In the genomic region with DNA sequence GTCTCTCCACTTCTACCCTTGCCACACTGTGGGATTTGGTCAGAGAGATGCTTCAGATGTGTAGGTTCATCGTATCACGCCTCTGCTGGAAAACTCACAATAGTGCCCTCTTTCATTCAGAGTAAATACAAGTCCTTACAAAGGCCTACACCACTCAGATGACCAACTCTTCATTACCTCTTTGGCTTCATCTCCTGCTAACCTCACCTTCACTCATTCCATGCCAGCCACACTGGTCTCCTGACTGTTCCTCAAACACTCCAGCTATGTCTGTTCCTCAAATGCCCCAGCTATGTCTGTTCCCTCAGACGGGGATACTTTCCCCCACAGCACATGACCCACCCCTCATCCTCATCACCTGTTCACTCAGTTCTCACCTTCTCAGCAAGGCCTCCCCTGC, we compare ENCODE assay signal across 11 cellular contexts.
DNase-seq lines count a peak whose midpoint lies in the region; ATAC-seq lines count a peak whose summit lies in the region.
"Had no signal": no experiment of that assay in that cellular context is flagged by ENCODE, and none has a peak within 500 bp of the region (broad histone marks: within the 10 kb centered on the region; RNA-seq: fewer than 3 reads in every experiment).

No MANE protein-coding gene starts in this region.

- H3K27me3 Mint-ChIP-seq in activated naive CD4-positive, alpha-beta T cell treated with anti-CD3 and anti-CD28 coated beads, Interleukin-2, amount 50 U/mL, for 24 hours, result no peaks in the 10 kb centered on the region
- no peaks in the 10 kb centered on the region for H3K27me3 Mint-ChIP-seq in activated T-helper 1 cell treated with anti-CD3 and anti-CD28 coated beads, Interleukin-12 subunit alpha, Interleukin-12 subunit beta, Interleukin-2, Interleukin-4 antibody, amounts not matched to agents 30 ng/mL and 10 ng/mL and 1 ng/mL, durations not matched to agents 14 hours and 24 hours and 36 hours (ENCODE audit: insufficient read depth)
- no peaks in the 10 kb centered on the region for H3K27me3 Mint-ChIP-seq in memory B cell

- no peaks in the 10 kb centered on the region for H3K9me3 Mint-ChIP-seq in activated naive CD4-positive, alpha-beta T cell treated with anti-CD3 and anti-CD28 coated beads, Interleukin-2, amount 50 U/mL, for 24 hours
- H3K9me3 Mint-ChIP-seq in activated T-helper 1 cell treated with anti-CD3 and anti-CD28 coated beads, Interleukin-12 subunit alpha, Interleukin-12 subunit beta, Interleukin-2, Interleukin-4 antibody, amounts not matched to agents 30 ng/mL and 10 ng/mL and 1 ng/mL, durations not matched to agents 14 hours and 24 hours and 36 hours, result no peaks in the 10 kb centered on the region
- peaks cover 1% of the 10 kb centered on the region for H3K9me3 Mint-ChIP-seq in memory B cell
- H3K9me3 Mint-ChIP-seq: endodermal cell, H9 had no signal

- no peak for DNase-seq in activated naive CD4-positive, alpha-beta T cell treated with anti-CD3 and anti-CD28 coated beads, Interleukin-2, amount 50 U/mL, for 16 hours
- no peak for DNase-seq in activated T-helper 1 cell treated with anti-CD3 and anti-CD28 coated beads, Interleukin-12 subunit alpha, Interleukin-12 subunit beta, Interleukin-2, Interleukin-4 antibody, amounts not matched to agents 30 ng/mL and 10 ng/mL and 1 ng/mL, durations not matched to agents 14 hours and 24 hours and 36 hours (ENCODE audit: low spot score)
- DNase-seq in memory B cell (ENCODE audit: low spot score in 2 of 2) (no peak), aorta (no peak), SW480 (ENCODE audit: low spot score) (no peak), DMS153 (lab: John Stamatoyannopoulos, UW) (no peak)
- DNase-seq: activated T-cell treated with anti-CD3 and anti-CD28 coated beads, Interleukin-2, amount 50 U/mL, for 4 hours; endodermal cell; H9 had no signal

- ATAC-seq in memory B cell (ENCODE audit: low read depth), result no peak
- ATAC-seq in aorta (ENCODE audit: low FRiP score), result peak; percentile 36
- ATAC-seq in GM21381 (IDR thresholded peaks at IDR 0.05; ENCODE audit: unreplicated experiment), result no peak
- ATAC-seq: activated T-cell treated with anti-CD3 and anti-CD28 coated beads, Interleukin-2, amount 50 U/mL, for 4 hours had no signal

- no peaks in the 10 kb centered on the region for H3K4me1 ChIP-seq in aorta (ENCODE audit: control insufficient read depth in 1 of 2, insufficient read depth in 2 of 2, low read length in 2 of 2)

- H3K4me1 Mint-ChIP-seq in activated naive CD4-positive, alpha-beta T cell treated with anti-CD3 and anti-CD28 coated beads, Interleukin-2, amount 50 U/mL, for 24 hours, result peaks cover 85% of the 10 kb centered on the region
- peaks cover 84% of the 10 kb centered on the region for H3K4me1 Mint-ChIP-seq in activated T-helper 1 cell treated with anti-CD3 and anti-CD28 coated beads, Interleukin-12 subunit alpha, Interleukin-12 subunit beta, Interleukin-2, Interleukin-4 antibody, amounts not matched to agents 30 ng/mL and 10 ng/mL and 1 ng/mL, durations not matched to agents 14 hours and 24 hours and 36 hours (ENCODE audit: low read depth)
- H3K4me1 Mint-ChIP-seq in memory B cell, result peaks cover 44% of the 10 kb centered on the region

- H3K27ac Mint-ChIP-seq in activated naive CD4-positive, alpha-beta T cell treated with anti-CD3 and anti-CD28 coated beads, Interleukin-2, amount 50 U/mL, for 24 hours, result peak overlapping the region; percentile 75
- peak overlapping the region; percentile 38 for H3K27ac Mint-ChIP-seq in activated T-helper 1 cell treated with anti-CD3 and anti-CD28 coated beads, Interleukin-12 subunit alpha, Interleukin-12 subunit beta, Interleukin-2, Interleukin-4 antibody, amounts not matched to agents 30 ng/mL and 10 ng/mL and 1 ng/mL, durations not matched to agents 14 hours and 24 hours and 36 hours
- H3K27ac Mint-ChIP-seq in memory B cell, result peak overlapping the region; percentile 100
- H3K27ac Mint-ChIP-seq: endodermal cell, H9 had no signal

- no peak overlapping the region for H3K4me3 Mint-ChIP-seq in activated naive CD4-positive, alpha-beta T cell treated with anti-CD3 and anti-CD28 coated beads, Interleukin-2, amount 50 U/mL, for 24 hours
- peak overlapping the region; percentile 34 for H3K4me3 Mint-ChIP-seq in activated T-helper 1 cell treated with anti-CD3 and anti-CD28 coated beads, Interleukin-12 subunit alpha, Interleukin-12 subunit beta, Interleukin-2, Interleukin-4 antibody, amounts not matched to agents 30 ng/mL and 10 ng/mL and 1 ng/mL, durations not matched to agents 14 hours and 24 hours and 36 hours
- H3K4me3 Mint-ChIP-seq in memory B cell, result no peak overlapping the region
- H3K4me3 Mint-ChIP-seq: endodermal cell, H9 had no signal

- no peak overlapping the region for H3K27ac ChIP-seq in aorta (ENCODE audit: low read depth in 1 of 2, low read length in 2 of 2)

- intact Hi-C loops in activated T-helper 1 cell treated with anti-CD3 and anti-CD28 coated beads, Interleukin-12 subunit alpha, Interleukin-12 subunit beta, Interleukin-2, Interleukin-4 antibody, amounts not matched to agents 30 ng/mL and 10 ng/mL and 1 ng/mL, durations not matched to agents 14 hours and 24 hours and 36 hours (cut with micrococcal nuclease), result loop anchor here (5.0 to 10.0 kb wide), 8 partner anchors 234 to 1091 kb away; a partner anchor contains a TSS
- intact Hi-C loops in aorta (cut with DNase I), result no loop called here

- no peaks in the 10 kb centered on the region for H3K36me3 Mint-ChIP-seq in activated naive CD4-positive, alpha-beta T cell treated with anti-CD3 and anti-CD28 coated beads, Interleukin-2, amount 50 U/mL, for 24 hours
- H3K36me3 Mint-ChIP-seq in activated T-helper 1 cell treated with anti-CD3 and anti-CD28 coated beads, Interleukin-12 subunit alpha, Interleukin-12 subunit beta, Interleukin-2, Interleukin-4 antibody, amounts not matched to agents 30 ng/mL and 10 ng/mL and 1 ng/mL, durations not matched to agents 14 hours and 24 hours and 36 hours (ENCODE audit: low read depth), result peaks cover 13% of the 10 kb centered on the region
- H3K36me3 Mint-ChIP-seq in memory B cell, result peaks cover 8% of the 10 kb centered on the region

- H3K9me3 ChIP-seq in aorta (ENCODE audit: control insufficient read depth, low read length), result no peaks in the 10 kb centered on the region

- H3K27me3 ChIP-seq in aorta (ENCODE audit: control insufficient read depth in 1 of 2, insufficient read depth in 2 of 2, low read length in 1 of 2), result peaks cover 0 to 1% of the 10 kb centered on the region in 2 donors

- no peaks in the 10 kb centered on the region for H3K36me3 ChIP-seq in aorta (ENCODE audit: control insufficient read depth in 1 of 2, insufficient read depth in 2 of 2, low read length in 1 of 2)

- WGBS in aorta, 2 donors, result 94 to 97% methylated on average over 3 of the region's 3 CpGs

- no peak overlapping the region for H3K4me3 ChIP-seq in aorta (ENCODE audit: low read length in 2 of 2)

Comparison
In these comparisons a context has a peak if more than half of its experiments do, and no peak if none do; other contexts are left out.
1. H3K27ac Mint-ChIP-seq: peak in every context shown above with its lines; median percentile 100 in memory B cell; 75 in activated naive CD4-positive, alpha-beta T cell treated with anti-CD3 and anti-CD28 coated beads, Interleukin-2, amount 50 U/mL, for 24 hours; 38 in activated T-helper 1 cell treated with anti-CD3 and anti-CD28 coated beads, Interleukin-12 subunit alpha, Interleukin-12 subunit beta, Interleukin-2, Interleukin-4 antibody, amounts not matched to agents 30 ng/mL and 10 ng/mL and 1 ng/mL, durations not matched to agents 14 hours and 24 hours and 36 hours.